In the genomic region with DNA sequence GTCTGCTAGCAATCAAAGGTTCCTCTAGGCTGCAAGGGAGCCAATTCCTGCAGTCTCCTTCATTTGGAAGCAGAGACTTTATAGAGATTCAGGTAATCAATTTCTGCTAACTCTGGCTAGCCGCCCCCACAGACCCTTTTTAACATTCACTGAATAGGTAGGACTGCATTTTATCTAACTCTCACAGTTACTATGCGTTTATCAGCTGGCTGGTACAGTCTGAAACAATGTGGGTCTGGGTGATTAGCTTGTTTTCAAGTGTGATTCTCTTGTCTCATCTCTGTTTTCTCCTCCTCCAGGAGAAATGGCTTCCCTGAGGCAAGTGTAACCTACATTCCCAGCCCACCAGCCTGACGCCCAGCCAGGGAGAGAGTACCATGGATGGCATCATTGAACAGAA, we compare ENCODE assay signal across 8 cellular contexts.
"Had no signal": no experiment of that assay in that cellular context is flagged by ENCODE, and none has a peak within 500 bp of the region (broad histone marks: within the 10 kb centered on the region; RNA-seq: fewer than 3 reads in every experiment).

No MANE protein-coding gene starts in this region.

- H3K4me2 ChIP-seq: KMS-11 had no signal

- DNase-seq: IMR-90, KBM-7, KG1 had no signal

- H3K9ac ChIP-seq: KMS-11 had no signal

- ATAC-seq: HepG2, K562 had no signal

- H3K36me3 Mint-ChIP-seq: IgD-negative memory B cell had no signal

- H3K27ac Mint-ChIP-seq: IgD-negative memory B cell had no signal

- H3K27ac ChIP-seq: HL-60, KMS-11 had no signal

- H3K4me3 ChIP-seq: K562 had no signal

- H3K4me3 Mint-ChIP-seq: IgD-negative memory B cell had no signal
